Comparison of ENCODE assay signal across 9 cellular contexts in the genomic region with DNA sequence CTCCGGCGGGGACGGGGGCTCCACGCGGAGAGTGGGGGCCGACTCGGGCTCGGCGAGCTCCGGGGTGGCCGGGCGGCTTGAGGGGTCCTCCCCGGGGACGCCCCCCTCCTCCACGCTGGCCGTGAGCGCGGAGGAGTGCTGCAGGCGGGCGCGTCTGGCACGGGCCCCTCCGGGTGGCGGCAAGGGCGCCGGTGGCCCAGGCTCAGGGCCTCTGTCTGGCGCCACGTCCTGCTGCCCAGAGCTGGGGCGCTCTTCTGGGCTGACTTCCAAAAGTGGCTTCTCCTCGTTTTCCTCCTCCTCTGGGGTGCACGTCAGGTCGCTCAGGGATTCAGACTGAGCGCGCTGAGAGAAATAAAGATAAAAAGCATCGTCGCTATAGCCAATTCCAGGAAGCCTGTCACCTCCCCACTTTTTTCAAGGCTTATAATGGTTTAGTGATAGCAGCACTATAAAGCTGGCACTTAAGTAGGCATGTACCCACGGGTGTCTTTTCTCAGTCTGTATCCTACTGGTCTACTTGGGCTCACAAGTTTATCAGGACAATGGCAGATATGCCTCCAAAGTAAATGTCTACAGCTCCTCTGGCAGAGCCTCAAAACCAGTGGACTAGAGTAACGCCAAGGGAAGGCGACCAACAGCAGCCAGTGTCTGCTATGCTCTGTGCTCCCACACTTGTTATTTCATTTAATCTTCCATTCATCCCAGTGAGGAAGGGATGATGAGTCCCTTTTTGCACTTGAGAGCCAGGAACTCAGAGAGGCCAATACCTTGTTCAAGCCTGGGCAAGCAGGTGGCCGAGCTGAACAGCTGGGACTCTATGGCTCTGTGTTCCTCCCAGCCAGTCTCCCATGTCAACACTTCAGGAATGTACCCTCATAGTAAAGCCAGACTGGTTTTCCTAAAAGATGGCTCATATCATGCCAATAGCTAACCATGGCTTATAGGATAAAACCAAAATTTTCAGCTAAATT.
DNase-seq lines count a peak whose midpoint lies in the region; ATAC-seq and TF ChIP-seq lines count a peak whose summit lies in the region.
"Had no signal": no experiment of that assay in that cellular context is flagged by ENCODE, and none has a peak within 500 bp of the region (broad histone marks: within the 10 kb centered on the region; RNA-seq: fewer than 3 reads in every experiment).

No MANE protein-coding gene starts in this region.

- peak overlapping the region; percentile 72 to 89 (median 84) for H3K4me3 Mint-ChIP-seq in CD8-positive, alpha-beta memory T cell

- POLR2A ChIA-PET in CD8-positive, alpha-beta memory T cell (lab: Charles Lee), result interaction anchor here (0.5 to 2.0 kb wide), 2 partner anchors 57 to 65 kb away, joined by 3 to 5 read pairs; no protein-coding TSS in a partner anchor

- peaks cover 29 to 71% (median 43%) of the 10 kb centered on the region in 3 donors for H3K4me1 Mint-ChIP-seq in CD8-positive, alpha-beta memory T cell

- H3K27ac ChIP-seq in CD8-positive, alpha-beta memory T cell (ENCODE audit: low read depth, low read length), result no peak overlapping the region
- peak overlapping the region in 4 of 5 donors; percentile 31 to 85 (median 59) for H3K27ac ChIP-seq in adrenal gland
- H3K27ac ChIP-seq in prostate gland, result peak overlapping the region; percentile 62 to 69

- intact Hi-C loops in adrenal gland (cut with DNase I) (no loop called here), prostate gland (cut with DNase I) (no loop called here)

- DNase-seq in CD8-positive, alpha-beta memory T cell, result peak in 2 of 5 donors; percentile 16 to 19
- DNase-seq in adrenal gland, result peak in 1 of 7 donors; percentile 34
- DNase-seq in prostate gland (ENCODE audit: low spot score), result no peak
- no peak for DNase-seq in NCI-H748 (lab: John Stamatoyannopoulos, UW; ENCODE audit: unreplicated experiment)
- no peak for DNase-seq in NCI-H187 treated with DMSO at 0.1 percent for 48 hours (lab: John Stamatoyannopoulos, UW)
- DNase-seq in hepatic stellate cell (ENCODE audit: low spot score), result no peak
- DNase-seq: DMS153 had no signal

- peaks cover 0 to 6% of the 10 kb centered on the region in 2 donors for H3K27me3 Mint-ChIP-seq in CD8-positive, alpha-beta memory T cell

- H3K36me3 ChIP-seq in CD8-positive, alpha-beta memory T cell (ENCODE audit: insufficient read depth, low read length), result no peaks in the 10 kb centered on the region
- H3K36me3 ChIP-seq in adrenal gland (replicated peaks in 1 of 2) (no peaks in the 10 kb centered on the region), prostate gland (no peaks in the 10 kb centered on the region)

- no peak for ATAC-seq in GM19452 (IDR thresholded peaks at IDR 0.05; ENCODE audit: unreplicated experiment)

- peak overlapping the region; percentile 74 to 93 (median 91) for H3K27ac Mint-ChIP-seq in CD8-positive, alpha-beta memory T cell

- no peaks in the 10 kb centered on the region for H3K9me3 ChIP-seq in CD8-positive, alpha-beta memory T cell (ENCODE audit: low read length)
- no peaks in the 10 kb centered on the region for H3K9me3 ChIP-seq in adrenal gland (replicated peaks in 1 of 3)
- H3K9me3 ChIP-seq in prostate gland, result no peaks in the 10 kb centered on the region

- CTCF ChIA-PET in CD8-positive, alpha-beta memory T cell (lab: Charles Lee), result interaction anchor here (0.6 to 3.8 kb wide), 14 partner anchors 7 to 174 kb away, joined by 3 to 14 read pairs (median 4); no protein-coding TSS in a partner anchor

- no peaks in the 10 kb centered on the region for H3K27me3 ChIP-seq in CD8-positive, alpha-beta memory T cell (ENCODE audit: insufficient read depth, low read length, poor library complexity, severe bottlenecking)
- H3K27me3 ChIP-seq in adrenal gland, result peaks cover 16% of the 10 kb centered on the region
- H3K27me3 ChIP-seq in prostate gland (replicated peaks; ENCODE audit: insufficient read depth), result no peaks in the 10 kb centered on the region

- peaks cover 14% of the 10 kb centered on the region for H3K4me1 ChIP-seq in CD8-positive, alpha-beta memory T cell (ENCODE audit: insufficient read depth, low read length)
- H3K4me1 ChIP-seq in adrenal gland (replicated peaks in 1 of 2), result peaks cover 0 to 12% of the 10 kb centered on the region in 2 donors
- H3K4me1 ChIP-seq in prostate gland (replicated peaks), result no peaks in the 10 kb centered on the region

- no peaks in the 10 kb centered on the region for H3K9me3 Mint-ChIP-seq in CD8-positive, alpha-beta memory T cell

- no peak overlapping the region for H3K4me3 ChIP-seq in CD8-positive, alpha-beta memory T cell (ENCODE audit: low read length)
- H3K4me3 ChIP-seq in adrenal gland (peak overlapping the region in 1 of 4 donors; percentile 55), iPS-11a (ENCODE audit: low read depth, low read length) (peak overlapping the region; percentile 45), prostate gland (peak overlapping the region; percentile 43)

- TF ChIP-seq POLR2A in adrenal gland (IDR thresholded peaks at IDR 0.05), result no peak
- TF ChIP-seq POLR2A in prostate gland (IDR thresholded peaks at IDR 0.05), result no peak

- no peak for TF ChIP-seq CTCF in adrenal gland (IDR thresholded peaks at IDR 0.05)
- TF ChIP-seq CTCF in prostate gland (IDR thresholded peaks at IDR 0.05), result no peak

- peaks cover 0 to 3% (median 0%) of the 10 kb centered on the region in 3 donors for H3K36me3 Mint-ChIP-seq in CD8-positive, alpha-beta memory T cell

- WGBS in adrenal gland, 4 donors, result 26 to 59% (median 38%) methylated on average over 12 to 40 of the region's 40 CpGs
- WGBS in prostate gland, result 38% methylated on average over 16 of the region's 40 CpGs
